ENCODE assay signal across 18 cellular contexts in the genomic region with DNA sequence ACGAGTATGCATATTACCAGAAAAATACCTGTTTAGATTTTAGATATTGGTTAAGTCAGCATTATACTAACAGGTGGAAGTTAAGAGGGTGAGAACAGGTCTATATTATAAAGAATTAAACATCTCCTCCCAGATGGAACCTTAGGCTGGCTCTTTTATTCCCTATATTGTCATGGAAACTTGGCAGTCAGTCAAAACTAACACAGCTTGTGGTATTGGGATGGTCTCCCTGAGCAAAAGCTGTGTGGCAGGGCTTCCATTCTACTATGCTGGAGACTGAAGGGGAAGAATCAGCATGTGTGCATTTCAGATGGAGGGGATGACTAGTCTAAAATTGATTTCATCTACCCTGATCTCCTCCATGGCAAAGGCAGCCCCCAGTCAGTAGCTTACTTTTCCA.
DNase-seq lines count a peak whose midpoint lies in the region; ATAC-seq and TF ChIP-seq lines count a peak whose summit lies in the region.
"Had no signal": no experiment of that assay in that cellular context is flagged by ENCODE, and none has a peak within 500 bp of the region (broad histone marks: within the 10 kb centered on the region; RNA-seq: fewer than 3 reads in every experiment).

No MANE protein-coding gene starts in this region.

- H3K4me1 Mint-ChIP-seq in natural killer cell treated with Interleukin-12 subunit alpha and Interleukin-12 subunit beta and Interleukin-15 and Interleukin-18, amount 100 ng/mL, for 72 hours (ENCODE audit: low read depth in 2 of 2) = no peaks in the 10 kb centered on the region
- H3K4me1 Mint-ChIP-seq: WTC11 had no signal

- H3K36me3 Mint-ChIP-seq in natural killer cell treated with Interleukin-12 subunit alpha and Interleukin-12 subunit beta and Interleukin-15 and Interleukin-18, amount 100 ng/mL, for 72 hours = peaks cover 8% of the 10 kb centered on the region

- H3K9me3 Mint-ChIP-seq in natural killer cell treated with Interleukin-12 subunit alpha and Interleukin-12 subunit beta and Interleukin-15 and Interleukin-18, amount 100 ng/mL, for 72 hours = peaks cover 4% of the 10 kb centered on the region

- no peak for ATAC-seq in natural killer cell treated with Interleukin-12 subunit alpha and Interleukin-12 subunit beta and Interleukin-15 and Interleukin-18, amount 100 ng/mL, for 72 hours
- ATAC-seq: activated CD8-positive, alpha-beta T cell treated with anti-CD3 and anti-CD28 coated beads, Interleukin-2, amount 10 ng/mL, durations not matched to agents 7 days and 5 days; Right ventricle myocardium inferior; WTC11 had no signal

- TF ChIP-seq CTCF in HEK293 (tag by site-specific recombination; IDR thresholded peaks at IDR 0.05) = no peak

- H3K4me1 ChIP-seq in HEK293 (ENCODE audit: control insufficient read depth, insufficient read depth, low read length) = no peaks in the 10 kb centered on the region

- CTCF ChIA-PET in HEK293 (lab: Yijun Ruan, JAX) = interaction anchor here (0.6 to 1.6 kb wide), 3 partner anchors 13 to 82 kb away, joined by 3 read pairs; no protein-coding TSS in a partner anchor

- H3K27me3 Mint-ChIP-seq in natural killer cell treated with Interleukin-12 subunit alpha and Interleukin-12 subunit beta and Interleukin-15 and Interleukin-18, amount 100 ng/mL, for 72 hours = peaks cover 24 to 37% of the 10 kb centered on the region in 2 donors

- peak; percentile 67 for DNase-seq in NCI-H2029 (lab: John Stamatoyannopoulos, UW)
- peak; percentile 72 for DNase-seq in NCI-H748 treated with DMSO at 0.1 percent for 48 hours (lab: John Stamatoyannopoulos, UW)
- DNase-seq in glomerular visceral epithelial cell (ENCODE audit: extremely low spot score) = peak; percentile 21
- DNase-seq in T-helper 1 cell = no peak
- DNase-seq in activated effector memory CD4-positive, alpha-beta T cell treated with anti-CD3 and anti-CD28 coated beads, Interleukin-2, amount 50 U/mL, for 16 hours = no peak
- no peak for DNase-seq in stimulated activated CD4-positive, alpha-beta T cell treated with anti-CD3 and anti-CD28 coated beads, Interleukin-15, amount 100 ng/mL, for 24 hours
- no peak for DNase-seq in natural killer cell treated with Interleukin-12 subunit alpha and Interleukin-12 subunit beta and Interleukin-15 and Interleukin-18, amount 100 ng/mL, for 72 hours (ENCODE audit: low spot score)
- DNase-seq: activated CD8-positive, alpha-beta T cell treated with anti-CD3 and anti-CD28 coated beads, Interleukin-2, amount 10 ng/mL, durations not matched to agents 7 days and 5 days; DMS79; foreskin melanocyte; HFFc6; IMR-90; ovary had no signal

- no peak overlapping the region for H3K4me3 Mint-ChIP-seq in natural killer cell treated with Interleukin-12 subunit alpha and Interleukin-12 subunit beta and Interleukin-15 and Interleukin-18, amount 100 ng/mL, for 72 hours
- H3K4me3 Mint-ChIP-seq: activated CD8-positive, alpha-beta T cell treated with anti-CD3 and anti-CD28 coated beads, Interleukin-2, amount 10 ng/mL, durations not matched to agents 7 days and 5 days; HFFc6; T-helper 1 cell treated with Interleukin-12 subunit alpha and Interleukin-12 subunit beta and Interleukin-4 antibody, amounts not matched to agents 30 μg/mL and 1 μg/mL, for 36 hours; WTC11 had no signal

- H3K36me3 ChIP-seq in HEK293 (ENCODE audit: control insufficient read depth in 2 of 2, insufficient read depth in 1 of 2, low read length in 2 of 2) = no peaks in the 10 kb centered on the region
- H3K36me3 ChIP-seq: ovary, thoracic aorta had no signal

- H3K9me3 ChIP-seq in HEK293 (ENCODE audit: control insufficient read depth, insufficient read depth, low read depth, low read length) = no peaks in the 10 kb centered on the region; the same call in 1 of the 2 replicates
- H3K9me3 ChIP-seq: ovary had no signal

- H3K27ac Mint-ChIP-seq in natural killer cell treated with Interleukin-12 subunit alpha and Interleukin-12 subunit beta and Interleukin-15 and Interleukin-18, amount 100 ng/mL, for 72 hours = no peak overlapping the region
- H3K27ac Mint-ChIP-seq: activated CD8-positive, alpha-beta T cell treated with anti-CD3 and anti-CD28 coated beads, Interleukin-2, amount 10 ng/mL, durations not matched to agents 7 days and 5 days; HFFc6; T-helper 1 cell treated with Interleukin-12 subunit alpha and Interleukin-12 subunit beta and Interleukin-4 antibody, amounts not matched to agents 30 μg/mL and 1 μg/mL, for 36 hours; WTC11 had no signal

- H3K4me3 ChIP-seq in HEK293 (ENCODE audit: low read depth, low read length) = no peak overlapping the region
- H3K4me3 ChIP-seq: ovary, thoracic aorta had no signal

- POLR2A ChIA-PET in HEK293 (lab: Yijun Ruan, JAX) = no interaction called here

- H3K27ac ChIP-seq in HEK293 (ENCODE audit: extremely low read depth, low read depth, low read length) = no peak overlapping the region
- H3K27ac ChIP-seq: ovary, thoracic aorta had no signal

TF ChIP-seq in HEK293, 187 proteins besides CTCF, POLR2A, EP300 and RAD21:
- TF ChIP-seq SETDB1 (IDR thresholded peaks at IDR 0.05; ENCODE audit: insufficient read length, low read length) (peak; percentile 4), ZNF133 (tag by site-specific recombination; IDR thresholded peaks at IDR 0.05) (no peak)

Comparison
In these comparisons a context has a peak if more than half of its experiments do, and no peak if none do; other contexts are left out.
1. DNase-seq: peak in NCI-H2029 (single experiment), NCI-H748 treated with DMSO at 0.1 percent for 48 hours (single experiment) and glomerular visceral epithelial cell (single experiment); none in T-helper 1 cell (0 of 5), activated effector memory CD4-positive, alpha-beta T cell treated with anti-CD3 and anti-CD28 coated beads, Interleukin-2, amount 50 U/mL, for 16 hours (single experiment), stimulated activated CD4-positive, alpha-beta T cell treated with anti-CD3 and anti-CD28 coated beads, Interleukin-15, amount 100 ng/mL, for 24 hours (single experiment) and natural killer cell treated with Interleukin-12 subunit alpha and Interleukin-12 subunit beta and Interleukin-15 and Interleukin-18, amount 100 ng/mL, for 72 hours (single experiment).